Comparison of ENCODE assay signal across 8 cellular contexts in genomic region chr5:16178745-16179372, GRCh38. TPM values are rescaled to one million over a fixed set of nuclear protein-coding genes. Genes with fewer than 3 reads are reported as not detected.
DNase-seq lines count a peak whose midpoint lies in the region; ATAC-seq, FAIRE-seq and TF ChIP-seq lines count a peak whose summit lies in the region.

No MANE protein-coding gene starts in this region.

- H3K9me3 ChIP-seq in cardiac muscle cell (ENCODE audit: low read depth) (no peaks in the 10 kb centered on the region), pancreas (no peaks in the 10 kb centered on the region)

- FAIRE-seq in pancreas (lab: Jason Lieb, UNC): no peak
- FAIRE-seq in RCC 7860 (lab: Jason Lieb, UNC): no peak

- H3K4me1 Mint-ChIP-seq in activated naive CD8-positive, alpha-beta T cell (ENCODE audit: low read depth): peaks cover 7% of the 10 kb centered on the region

- peak; percentile 95 to 98 (median 96) for ATAC-seq in pancreas
- no peak for ATAC-seq in GM21447 (IDR thresholded peaks at IDR 0.05; ENCODE audit: unreplicated experiment)

- no peak overlapping the region for H3K27ac Mint-ChIP-seq in activated naive CD8-positive, alpha-beta T cell

- H3K36me3 ChIP-seq in cardiac muscle cell (no peaks in the 10 kb centered on the region), pancreas (no peaks in the 10 kb centered on the region)

- H3K27me3 Mint-ChIP-seq in activated naive CD8-positive, alpha-beta T cell: peaks cover 39% of the 10 kb centered on the region

- WGBS in pancreas, 2 donors: 1 to 3% methylated on average over 51 to 57 of the region's 57 CpGs

- H3K4me3 Mint-ChIP-seq in activated naive CD8-positive, alpha-beta T cell: peak overlapping the region; percentile 48

- intact Hi-C loops in pancreas (cut with DNase I): no loop called here

- no peaks in the 10 kb centered on the region for H3K9me3 Mint-ChIP-seq in activated naive CD8-positive, alpha-beta T cell (ENCODE audit: low read depth)

- peaks cover 8% of the 10 kb centered on the region for H3K4me1 ChIP-seq in cardiac muscle cell (ENCODE audit: low read depth)
- no peaks in the 10 kb centered on the region for H3K4me1 ChIP-seq in pancreas

- DNase-seq in H4 (ENCODE audit: low spot score) (peak; percentile 28), NCI-H510A (lab: John Stamatoyannopoulos, UW) (peak; percentile 40), cardiac muscle cell (ENCODE audit: low read depth in 1 of 2, low spot score in 1 of 2) (peak; percentile 78 to 96), pancreas (peak; percentile 79 to 95 (median 87)), GOT3 (lab: John Stamatoyannopoulos, UW) (no peak), RCC 7860 (ENCODE audit: low spot score) (no peak)

- no peak overlapping the region for H3K27ac ChIP-seq in cardiac muscle cell
- H3K27ac ChIP-seq in pancreas: no peak overlapping the region

- peaks cover 6% of the 10 kb centered on the region for H3K36me3 Mint-ChIP-seq in activated naive CD8-positive, alpha-beta T cell

- no peak for TF ChIP-seq CTCF in cardiac muscle cell (IDR thresholded peaks at IDR 0.05; ENCODE audit: low read depth, low read length)
- no peak for TF ChIP-seq CTCF in pancreas (IDR thresholded peaks at IDR 0.05)

- peak overlapping the region; percentile 80 for H3K4me3 ChIP-seq in cardiac muscle cell
- H3K4me3 ChIP-seq in pancreas: peak overlapping the region; percentile 39 to 51 (median 41)

- H3K27me3 ChIP-seq in cardiac muscle cell (peaks cover 56% of the 10 kb centered on the region), pancreas (peaks cover 0 to 3% (median 0%) of the 10 kb centered on the region in 4 donors)

RNA-seq across cellular contexts. Expression of gene MARCHF11, which starts 0.7 kb away (rescaled TPM):
- total RNA-seq in H4 (2014; rRNA removed; shearing (Covaris generic)): not detected in 2 replicates
- total RNA-seq in cardiac muscle cell (3.0 and 5.1 TPM in 2 replicates), pancreas (1 to 10 TPM in 1 of 6 donors, under 1 TPM in 5; 0.19 to 2.6 (median 0.34) TPM)
- polyA plus RNA-seq in cardiac muscle cell (5.4 and 6.4 TPM in 2 replicates), pancreas (under 1 TPM; 0.63 to 0.68 TPM)

Comparison
In these comparisons a context has a peak if more than half of its experiments do, and no peak if none do; other contexts are left out.
1. DNase-seq: peak in H4 (single experiment), NCI-H510A (single experiment), cardiac muscle cell (2 of 2) and pancreas (6 of 6); none in GOT3 (single experiment) and RCC 7860 (single experiment).